In the genomic region with DNA sequence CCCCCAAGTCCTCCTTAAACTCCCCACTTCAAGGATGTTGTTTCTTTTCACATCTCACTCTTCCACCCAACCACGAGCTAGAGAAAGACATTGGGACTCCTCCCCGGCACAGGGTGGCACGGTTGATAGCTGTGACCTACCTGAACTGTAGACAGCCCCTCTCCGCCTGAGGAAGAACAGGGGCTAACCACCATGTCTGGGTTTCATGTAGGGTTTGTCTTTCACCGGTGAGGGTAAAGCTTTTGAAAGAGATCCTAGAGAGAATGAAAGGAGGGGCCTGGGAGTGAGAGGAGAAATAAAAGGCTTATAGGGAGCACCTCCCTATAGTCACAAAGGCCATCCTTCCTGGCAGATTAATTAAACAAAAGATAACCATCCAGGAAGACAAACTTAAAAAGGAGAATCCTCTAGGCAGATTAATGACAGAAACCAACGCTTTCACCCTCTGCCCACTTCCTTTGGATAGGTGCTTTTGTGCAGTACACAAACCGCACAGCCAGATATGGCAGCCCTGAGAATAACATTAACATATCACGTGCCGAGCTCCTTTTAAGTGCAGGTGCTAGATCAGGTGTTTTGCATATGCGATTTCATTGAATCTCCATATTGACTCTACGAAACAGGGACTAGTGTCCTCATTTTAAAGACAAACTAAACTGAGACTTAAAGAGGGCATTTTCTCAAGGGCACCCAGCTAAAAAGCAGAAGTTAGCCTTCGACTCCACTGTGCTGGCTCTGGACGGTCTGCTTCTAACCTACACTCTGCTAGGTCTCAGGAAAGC, we compare ENCODE assay signal across 9 cellular contexts.
A peak's percentile ranks its signal among the peaks of the same experiment; 100 is the strongest.
DNase-seq lines count a peak whose midpoint lies in the region; ATAC-seq and TF ChIP-seq lines count a peak whose summit lies in the region.
"Had no signal": no experiment of that assay in that cellular context is flagged by ENCODE, and none has a peak within 500 bp of the region (broad histone marks: within the 10 kb centered on the region; RNA-seq: fewer than 3 reads in every experiment).

No MANE protein-coding gene starts in this region.

- DNase-seq in NCI-H2081 (lab: John Stamatoyannopoulos, UW) (peak; percentile 26 to 43), NCI-H2081 treated with DMSO at 0.1 percent for 48 hours (lab: John Stamatoyannopoulos, UW) (no peak), NCI-H187 treated with DMSO at 0.1 percent for 48 hours (lab: John Stamatoyannopoulos, UW) (peak; percentile 95), heart left ventricle (no peak), NCI-H2227 (lab: John Stamatoyannopoulos, UW; ENCODE audit: unreplicated experiment) (no peak)
- DNase-seq in stimulated activated naive CD4-positive, alpha-beta T cell treated with Interleukin-2 at 50 U/mL for 16 hours (lab: John Stamatoyannopoulos, UW), result peak; percentile 5

- H3K27ac Mint-ChIP-seq in activated T-helper 17 cell treated with anti-CD3 and anti-CD28 coated beads, Interleukin-2, amount 50 U/mL, for 72 hours, result peak overlapping the region; percentile 46

- H3K4me1 Mint-ChIP-seq in activated T-helper 17 cell treated with anti-CD3 and anti-CD28 coated beads, Interleukin-2, amount 50 U/mL, for 72 hours, result peaks cover 21% of the 10 kb centered on the region

- H3K27me3 Mint-ChIP-seq in activated T-helper 17 cell treated with anti-CD3 and anti-CD28 coated beads, Interleukin-2, amount 50 U/mL, for 72 hours, result no peaks in the 10 kb centered on the region

- peaks cover 0 to 37% (median 13%) of the 10 kb centered on the region in 12 donors for H3K4me1 ChIP-seq in heart left ventricle

- H3K27me3 ChIP-seq in heart left ventricle, result no peaks in the 10 kb centered on the region

- TF ChIP-seq POLR2A in heart left ventricle (IDR thresholded peaks at IDR 0.05), result no peak

- no peaks in the 10 kb centered on the region for H3K9me3 ChIP-seq in heart left ventricle
- H3K9me3 ChIP-seq: A549 had no signal

- intact Hi-C loops in heart left ventricle (cut with DNase I), result no loop called here

- no peaks in the 10 kb centered on the region for H3K9me3 Mint-ChIP-seq in activated T-helper 17 cell treated with anti-CD3 and anti-CD28 coated beads, Interleukin-2, amount 50 U/mL, for 72 hours

- no peak overlapping the region for H3K4me3 ChIP-seq in heart left ventricle
- H3K4me3 ChIP-seq: A549 had no signal

- no peak for TF ChIP-seq CTCF in heart left ventricle (IDR thresholded peaks at IDR 0.05)

- H3K27ac ChIP-seq in heart left ventricle, result no peak overlapping the region

- H3K36me3 Mint-ChIP-seq in activated T-helper 17 cell treated with anti-CD3 and anti-CD28 coated beads, Interleukin-2, amount 50 U/mL, for 72 hours (ENCODE audit: low read depth), result no peaks in the 10 kb centered on the region

- H3K4me3 Mint-ChIP-seq in activated T-helper 17 cell treated with anti-CD3 and anti-CD28 coated beads, Interleukin-2, amount 50 U/mL, for 72 hours, result peak overlapping the region; percentile 65

- H3K36me3 ChIP-seq in heart left ventricle, result no peaks in the 10 kb centered on the region

- 72 to 83% (median 82%) methylated on average over 13 of the region's 13 CpGs for WGBS in heart left ventricle, 4 donors

- ATAC-seq in HG02759 (IDR thresholded peaks at IDR 0.05; ENCODE audit: unreplicated experiment) (peak; percentile 80), heart left ventricle (no peak)
- peak; percentile 65 for ATAC-seq in activated T-helper 17 cell treated with anti-CD3 and anti-CD28 coated beads, Interleukin-2, amount 50 U/mL, for 72 hours (replicated peaks)
- ATAC-seq: A549 had no signal

Comparison
In these comparisons a context has a peak if more than half of its experiments do, and no peak if none do; other contexts are left out.
1. DNase-seq: peak in NCI-H2081 (2 of 2), NCI-H187 treated with DMSO at 0.1 percent for 48 hours (single experiment) and stimulated activated naive CD4-positive, alpha-beta T cell treated with Interleukin-2 at 50 U/mL for 16 hours (single experiment); none in NCI-H2081 treated with DMSO at 0.1 percent for 48 hours (single experiment), heart left ventricle (0 of 5) and NCI-H2227 (single experiment).
2. ATAC-seq: peak in HG02759 (single experiment) and activated T-helper 17 cell treated with anti-CD3 and anti-CD28 coated beads, Interleukin-2, amount 50 U/mL, for 72 hours (single experiment); none in heart left ventricle (0 of 4).